9 cellular contexts compared by ENCODE assay signal in the genomic region with DNA sequence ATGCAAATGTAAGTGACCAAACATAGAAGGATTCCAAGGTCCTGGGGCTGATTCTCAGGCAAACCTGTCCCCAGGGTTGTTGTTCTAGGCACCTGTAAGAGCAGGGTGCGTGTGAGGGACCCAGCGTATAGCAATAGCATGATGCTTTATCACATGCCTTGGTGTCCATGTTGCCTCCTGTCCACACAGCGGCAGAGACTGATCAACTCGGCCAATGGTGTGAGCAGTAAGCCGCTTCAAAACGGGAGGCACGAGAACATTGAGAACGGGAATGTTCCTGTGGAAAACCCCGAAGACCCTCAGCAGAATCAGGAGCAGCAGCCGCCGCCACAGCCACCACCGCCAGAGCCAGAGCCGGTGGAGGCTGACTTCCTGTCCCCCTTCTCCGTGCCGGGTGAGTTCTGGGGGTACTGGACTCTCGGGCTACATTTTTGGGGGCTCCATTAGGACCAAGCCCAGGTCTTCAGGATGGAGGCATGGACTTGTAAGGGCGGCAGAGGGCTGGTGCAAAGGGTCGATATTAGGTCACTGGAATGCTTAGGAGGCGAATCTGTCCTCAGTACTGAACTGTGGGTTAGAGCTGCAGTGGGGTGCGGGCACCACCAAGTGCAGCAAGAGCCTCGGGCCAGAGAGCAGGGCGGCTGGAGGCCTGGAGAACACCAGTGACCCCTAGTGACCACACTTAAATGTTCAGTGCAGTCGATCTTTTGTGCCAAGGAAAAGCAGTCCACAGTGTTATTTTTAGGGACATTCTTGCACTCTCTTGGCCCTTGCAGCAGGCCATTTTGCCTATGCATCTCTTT. TPM values are rescaled to one million over a fixed set of nuclear protein-coding genes. Genes with fewer than 3 reads are reported as not detected.
A peak's percentile ranks its signal among the peaks of the same experiment; 100 is the strongest.
DNase-seq lines count a peak whose midpoint lies in the region; ATAC-seq and TF ChIP-seq lines count a peak whose summit lies in the region.
"Had no signal": no experiment of that assay in that cellular context is flagged by ENCODE, and none has a peak within 500 bp of the region (broad histone marks: within the 10 kb centered on the region; RNA-seq: fewer than 3 reads in every experiment).

No MANE protein-coding gene starts in this region.

- no peaks in the 10 kb centered on the region for H3K9me3 Mint-ChIP-seq in nephron
- H3K9me3 Mint-ChIP-seq: activated naive CD4-positive, alpha-beta T cell treated with anti-CD3 and anti-CD28 coated beads, Interleukin-2, amount 50 U/mL, for 72 hours had no signal

- no peak overlapping the region for H3K4me3 Mint-ChIP-seq in nephron

- peak overlapping the region in 1 of 3 experiments; percentile 51 for H3K27ac Mint-ChIP-seq in nephron
- H3K27ac Mint-ChIP-seq: activated naive CD4-positive, alpha-beta T cell treated with anti-CD3 and anti-CD28 coated beads, Interleukin-2, amount 50 U/mL, for 72 hours had no signal

- DNase-seq in NCI-H510A treated with DMSO at 0.1 percent for 48 hours (lab: John Stamatoyannopoulos, UW) (peak; percentile 11), NCI-H510A (lab: John Stamatoyannopoulos, UW) (no peak), HT1080 (ENCODE audit: low read depth) (peak; percentile 57), SKM-1 (lab: John Stamatoyannopoulos, UW; ENCODE audit: unreplicated experiment) (peak; percentile 3), fibroblast of gingiva (ENCODE audit: low read depth) (peak; percentile 70)

- TF ChIP-seq CTCF in nephron (IDR thresholded peaks at IDR 0.05; ENCODE audit: unreplicated experiment in 3 of 3), result peak; percentile 54 to 65 (median 63)

- no peak for ATAC-seq in activated CD4-positive, CD25-positive, alpha-beta regulatory T cell treated with anti-CD3 and anti-CD28 coated beads, Interleukin-2, amount 50 U/mL, for 24 hours
- no peak for ATAC-seq in GM19328 (IDR thresholded peaks at IDR 0.05; ENCODE audit: unreplicated experiment)

- H3K36me3 Mint-ChIP-seq in nephron (ENCODE audit: low read depth), result no peaks in the 10 kb centered on the region
- H3K36me3 Mint-ChIP-seq: activated naive CD4-positive, alpha-beta T cell treated with anti-CD3 and anti-CD28 coated beads, Interleukin-2, amount 50 U/mL, for 72 hours had no signal

- peaks cover 4% of the 10 kb centered on the region for H3K4me1 Mint-ChIP-seq in nephron

- peaks cover 23% of the 10 kb centered on the region for H3K27me3 Mint-ChIP-seq in nephron (ENCODE audit: low read depth)

RNA-seq across cellular contexts. Expression of a gene that starts 57.2 kb away (rescaled TPM):
- 3.0 and 6.6 TPM in 2 replicates for total RNA-seq in HT1080 (2014; rRNA removed; shearing (Covaris generic))
- polyA plus RNA-seq in HT1080 (2015; cell fraction: cytosol; rRNA removed), result 13.0 and 13.5 TPM in 2 replicates
- polyA plus RNA-seq in HT1080 (2015; cell fraction: nucleus; rRNA removed), result 5.1 and 6.8 TPM in 2 replicates
